In genomic region chr17:3922765-3923164, GRCh38 we compare ENCODE assay signal across 15 cellular contexts. TPM values are rescaled to one million over a fixed set of nuclear protein-coding genes. Genes with fewer than 3 reads are reported as not detected.
DNase-seq lines count a peak whose midpoint lies in the region; ATAC-seq and TF ChIP-seq lines count a peak whose summit lies in the region.
"Had no signal": no experiment of that assay in that cellular context is flagged by ENCODE, and none has a peak within 500 bp of the region (broad histone marks: within the 10 kb centered on the region; RNA-seq: fewer than 3 reads in every experiment).

No MANE protein-coding gene starts in this region.

- no TSS peak for BruUV-seq in mammary epithelial cell (replicated peaks; lab: Mats Ljungman, UMichigan)

- in situ Hi-C loops in mammary epithelial cell (cut with MboI; ENCODE audit: low sequenced_read_pairs in 2 of 2): no loop called here

- H3K27ac Mint-ChIP-seq in activated naive CD4-positive, alpha-beta T cell treated with anti-CD3 and anti-CD28 coated beads, Interleukin-2, amount 10 ng/mL, durations not matched to agents 7 days and 5 days: peak overlapping the region; percentile 45
- H3K27ac Mint-ChIP-seq in T-cell: peak overlapping the region; percentile 39 to 57
- peak overlapping the region; percentile 8 for H3K27ac Mint-ChIP-seq in stimulated activated memory B cell treated with anti-CD40 and anti-IgM and Interleukin-4, amounts not matched to agents 10 μg/mL and 1 μg/mL and 100 μg/mL, for 72 hours
- H3K27ac Mint-ChIP-seq: type B pancreatic cell had no signal

- no peaks in the 10 kb centered on the region for H3K27me3 ChIP-seq in mammary epithelial cell (ENCODE audit: insufficient read depth, low read length)
- H3K27me3 ChIP-seq: ascending aorta had no signal

- H2AFZ ChIP-seq in mammary epithelial cell (ENCODE audit: low read depth, low read length): no peak overlapping the region

- H3K36me3 Mint-ChIP-seq in activated naive CD4-positive, alpha-beta T cell treated with anti-CD3 and anti-CD28 coated beads, Interleukin-2, amount 10 ng/mL, durations not matched to agents 7 days and 5 days: peaks cover 17% of the 10 kb centered on the region
- H3K36me3 Mint-ChIP-seq in T-cell: peaks cover 14% of the 10 kb centered on the region
- peaks cover 24% of the 10 kb centered on the region for H3K36me3 Mint-ChIP-seq in stimulated activated memory B cell treated with anti-CD40 and anti-IgM and Interleukin-4, amounts not matched to agents 10 μg/mL and 1 μg/mL and 100 μg/mL, for 72 hours
- H3K36me3 Mint-ChIP-seq: type B pancreatic cell had no signal

- 94% methylated on average over 7 of the region's 7 CpGs for WGBS in mammary epithelial cell (ENCODE audit: low coverage, missing lambda C conversion rate)

- no peak for ATAC-seq in T-cell (replicated peaks in 1 of 4)
- ATAC-seq in left colon: peak; percentile 17
- no peak for ATAC-seq in stimulated activated memory B cell treated with anti-CD40 and anti-IgM and Interleukin-4, amounts not matched to agents 10 μg/mL and 1 μg/mL and 100 μg/mL, for 72 hours

- H3K79me2 ChIP-seq in mammary epithelial cell (ENCODE audit: insufficient read depth, low read length): no peaks in the 10 kb centered on the region

- H3K4me2 ChIP-seq in mammary epithelial cell (ENCODE audit: insufficient read depth, low read depth, low read length): no peak overlapping the region

- H3K9me3 ChIP-seq in mammary epithelial cell (replicated peaks; ENCODE audit: insufficient read depth, low read length): no peaks in the 10 kb centered on the region
- H3K9me3 ChIP-seq: ascending aorta had no signal

- no peak overlapping the region for H3K4me3 ChIP-seq in mammary epithelial cell (replicated peaks in 1 of 3; ENCODE audit: insufficient read depth in 1 of 3, low read depth in 2 of 3, low read length in 3 of 3)
- H3K4me3 ChIP-seq: ascending aorta had no signal

- H3K27me3 Mint-ChIP-seq in activated naive CD4-positive, alpha-beta T cell treated with anti-CD3 and anti-CD28 coated beads, Interleukin-2, amount 10 ng/mL, durations not matched to agents 7 days and 5 days: peaks cover under 1% of the 10 kb centered on the region
- H3K27me3 Mint-ChIP-seq in T-cell: no peaks in the 10 kb centered on the region
- no peaks in the 10 kb centered on the region for H3K27me3 Mint-ChIP-seq in stimulated activated memory B cell treated with anti-CD40 and anti-IgM and Interleukin-4, amounts not matched to agents 10 μg/mL and 1 μg/mL and 100 μg/mL, for 72 hours
- H3K27me3 Mint-ChIP-seq: type B pancreatic cell had no signal

- dilution Hi-C loops in mammary epithelial cell (cut with HindIII; ENCODE audit: low sequenced_read_pairs): no loop called here

- no peaks in the 10 kb centered on the region for H4K20me1 ChIP-seq in mammary epithelial cell (ENCODE audit: insufficient read depth, low read length)

- TF ChIP-seq CTCF in mammary epithelial cell (conservative IDR thresholded peaks at IDR 0.05 in 1 of 2, IDR thresholded peaks at IDR 0.05 in 1 of 2; ENCODE audit: extremely low read depth in 1 of 2, insufficient read depth in 1 of 2, low read depth in 1 of 2, low read length in 2 of 2): no peak

- H3K4me1 ChIP-seq in mammary epithelial cell (ENCODE audit: insufficient read depth, low read length): peaks cover 3% of the 10 kb centered on the region

- no peaks in the 10 kb centered on the region for H3K36me3 ChIP-seq in mammary epithelial cell (ENCODE audit: insufficient read depth, low read length)
- H3K36me3 ChIP-seq: ascending aorta had no signal

- H3K27ac ChIP-seq in mammary epithelial cell (ENCODE audit: insufficient read depth, low read depth, low read length): no peak overlapping the region

- CTCF ChIA-PET in activated naive CD4-positive, alpha-beta T cell treated with anti-CD3 and anti-CD28 coated beads, Interleukin-2, amount 10 ng/mL, durations not matched to agents 7 days and 5 days (lab: Charles Lee): interaction anchor here (1.6 kb wide), 2 partner anchors 9 to 10 kb away, joined by 4 read pairs; no protein-coding TSS in a partner anchor
- CTCF ChIA-PET in T-cell (lab: Charles Lee) (no interaction called here), mammary epithelial cell (lab: Charles Lee; ENCODE audit: low non-redundant PET) (no interaction called here)

- POLR2A ChIA-PET in T-cell (lab: Charles Lee): no interaction called here

- intact Hi-C loops in left colon (cut with DNase I, micrococcal nuclease) (no loop called here), mammary epithelial cell (cut with micrococcal nuclease) (no loop called here)

- H3K9me3 Mint-ChIP-seq in activated naive CD4-positive, alpha-beta T cell treated with anti-CD3 and anti-CD28 coated beads, Interleukin-2, amount 10 ng/mL, durations not matched to agents 7 days and 5 days: no peaks in the 10 kb centered on the region
- no peaks in the 10 kb centered on the region for H3K9me3 Mint-ChIP-seq in T-cell
- no peaks in the 10 kb centered on the region for H3K9me3 Mint-ChIP-seq in stimulated activated memory B cell treated with anti-CD40 and anti-IgM and Interleukin-4, amounts not matched to agents 10 μg/mL and 1 μg/mL and 100 μg/mL, for 72 hours
- H3K9me3 Mint-ChIP-seq: type B pancreatic cell had no signal

- H3K9ac ChIP-seq in mammary epithelial cell (ENCODE audit: insufficient read depth, low read length): no peak overlapping the region

- peaks cover 2% of the 10 kb centered on the region for H3K4me1 Mint-ChIP-seq in activated naive CD4-positive, alpha-beta T cell treated with anti-CD3 and anti-CD28 coated beads, Interleukin-2, amount 10 ng/mL, durations not matched to agents 7 days and 5 days
- peaks cover 0 to 8% (median 2%) of the 10 kb centered on the region in 3 donors for H3K4me1 Mint-ChIP-seq in T-cell
- H3K4me1 Mint-ChIP-seq in stimulated activated memory B cell treated with anti-CD40 and anti-IgM and Interleukin-4, amounts not matched to agents 10 μg/mL and 1 μg/mL and 100 μg/mL, for 72 hours: peaks cover 49% of the 10 kb centered on the region

- no peak for DNase-seq in activated naive CD4-positive, alpha-beta T cell treated with anti-CD3 and anti-CD28 coated beads, Interleukin-2, amount 10 ng/mL, durations not matched to agents 7 days and 5 days
- DNase-seq in activated naive CD4-positive, alpha-beta T cell (lab: John Stamatoyannopoulos, UW): no peak
- DNase-seq in T-cell (no peak), left colon (no peak), mammary epithelial cell (no peak), RPMI8226 (no peak), NCI-H1092 treated with DMSO at 0.1 percent for 48 hours (lab: John Stamatoyannopoulos, UW) (no peak)
- DNase-seq: activated CD4-positive, alpha-beta T cell treated with anti-CD3 and anti-CD28 coated beads, Interleukin-2, amount 50 U/mL, for 48 hours; NCI-H1092; NCI-H1930; NCI-H748 treated with DMSO at 0.1 percent for 48 hours had no signal

- no peak overlapping the region for H3K4me3 Mint-ChIP-seq in activated naive CD4-positive, alpha-beta T cell treated with anti-CD3 and anti-CD28 coated beads, Interleukin-2, amount 10 ng/mL, durations not matched to agents 7 days and 5 days
- no peak overlapping the region for H3K4me3 Mint-ChIP-seq in T-cell
- no peak overlapping the region for H3K4me3 Mint-ChIP-seq in stimulated activated memory B cell treated with anti-CD40 and anti-IgM and Interleukin-4, amounts not matched to agents 10 μg/mL and 1 μg/mL and 100 μg/mL, for 72 hours
- H3K4me3 Mint-ChIP-seq: type B pancreatic cell had no signal

RNA-seq across cellular contexts. Expression of gene P2RX1, which starts 6.5 kb away (rescaled TPM):
- total RNA-seq in T-cell: 1 to 10 TPM in 3 of 5 donors, under 1 TPM in 2; 0.95 to 3.3 (median 1.2) TPM
- total RNA-seq in left colon: 1 to 10 TPM; 2.8 to 5.9 TPM
- total RNA-seq in mammary epithelial cell: not detected
- polyA plus RNA-seq in mammary epithelial cell: not detected
- polyA minus RNA-seq in mammary epithelial cell: not detected
- total RNA-seq: ascending aorta had no signal
- polyA plus RNA-seq: fibroblast of lung had no signal

RNA-seq across cellular contexts. Expression of gene CAMKK1, which starts 29.9 kb away (rescaled TPM):
- total RNA-seq in T-cell (10 to 100 TPM in 1 of 5 donors, 1 to 10 TPM in 4; 5.3 to 11.0 (median 6.0) TPM), left colon (1 to 10 TPM; 5.0 to 6.3 TPM), mammary epithelial cell (1 to 10 TPM; 1.8 to 2.0 TPM)
- polyA plus RNA-seq in mammary epithelial cell: 2.6 TPM
- 5.6 TPM for polyA minus RNA-seq in mammary epithelial cell

RNA-seq across cellular contexts. Expression of gene ATP2A3, which starts 41.5 kb away (rescaled TPM):
- 100 to 1,000 TPM; 228 to 303 (median 248) TPM for total RNA-seq in T-cell
- 100 to 1,000 TPM; 276 to 300 TPM for total RNA-seq in left colon
- under 1 TPM in 1 of 2 donors, not detected in 1; 0.19 TPM for total RNA-seq in mammary epithelial cell
- polyA plus RNA-seq in mammary epithelial cell: not detected
- polyA minus RNA-seq in mammary epithelial cell: not detected

Comparison
In these comparisons a context has a peak if more than half of its experiments do, and no peak if none do; other contexts are left out.
1. RNA of gene ATP2A3, which starts 41.5 kb away (total RNA-seq): 276 to 300 TPM in left colon and 228 to 303 TPM in T-cell; 0.19 TPM in mammary epithelial cell; every median in the first group is over 100 times any median in the second.
2. Peak in every context shown above with its lines, with median percentiles within 50 percentile points of each other: H3K27ac Mint-ChIP-seq.